14 cellular contexts compared by ENCODE assay signal in the genomic region with DNA sequence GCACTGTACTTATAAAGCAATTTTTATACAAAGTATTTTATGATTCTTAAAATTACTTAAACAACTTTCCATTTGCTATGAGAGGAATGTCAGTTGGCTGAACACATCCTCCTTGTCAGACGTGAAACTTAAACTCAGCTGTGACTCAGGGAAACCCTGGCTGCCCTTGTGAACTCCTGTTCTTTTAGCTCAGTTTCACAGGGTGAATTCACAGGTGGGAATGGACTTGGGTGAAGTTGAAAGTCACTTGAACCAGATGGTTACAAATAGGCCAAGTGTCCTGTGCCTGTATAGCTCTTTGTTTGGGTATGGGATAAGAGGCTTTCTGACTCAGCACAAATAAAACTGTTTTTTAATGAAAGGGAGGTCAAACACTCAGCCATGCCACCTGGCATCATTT.
DNase-seq lines count a peak whose midpoint lies in the region; FAIRE-seq and TF ChIP-seq lines count a peak whose summit lies in the region.
"Had no signal": no experiment of that assay in that cellular context is flagged by ENCODE, and none has a peak within 500 bp of the region (broad histone marks: within the 10 kb centered on the region; RNA-seq: fewer than 3 reads in every experiment).

No MANE protein-coding gene starts in this region.

- H3K9ac ChIP-seq in mesenchymal stem cell (ENCODE audit: low read length), result no peak overlapping the region
- H3K9ac ChIP-seq: BLaER1 treated with 17β-estradiol and CSF1 and Interleukin-3, amounts not matched to agents 10 nM and 100 nM had no signal

- H3K14ac ChIP-seq in mesenchymal stem cell (ENCODE audit: low read length in 2 of 2), result no peak overlapping the region

- peak; percentile 22 for DNase-seq in AG08396 (ENCODE audit: low spot score)
- DNase-seq in M059J (ENCODE audit: low read depth), result peak; percentile 73
- peak; percentile 50 for DNase-seq in bronchial epithelial cell (ENCODE audit: low read depth)
- peak; percentile 37 for DNase-seq in mesenchymal stem cell
- no peak for DNase-seq in NCI-H526 treated with DMSO at 0.1 percent for 48 hours (lab: John Stamatoyannopoulos, UW)
- no peak for DNase-seq in NCI-H82 treated with DMSO at 0.1 percent for 48 hours (lab: John Stamatoyannopoulos, UW; ENCODE audit: unreplicated experiment)
- no peak for DNase-seq in NCI-H1436 treated with DMSO at 0.1 percent for 48 hours (lab: John Stamatoyannopoulos, UW)
- DNase-seq in HEK293T (ENCODE audit: extremely low spot score), result no peak
- DNase-seq: head of caudate nucleus, Kasumi-1, SW 1271 had no signal

- H3K27me3 ChIP-seq in bronchial epithelial cell (ENCODE audit: control insufficient read depth, insufficient read depth, low read length) (no peaks in the 10 kb centered on the region), mesenchymal stem cell (ENCODE audit: control insufficient read depth in 1 of 2, insufficient read depth in 1 of 2, low read length in 2 of 2) (no peaks in the 10 kb centered on the region)

- H2AK5ac ChIP-seq in mesenchymal stem cell (ENCODE audit: low read length, severe bottlenecking), result no peak overlapping the region

- H4K8ac ChIP-seq in mesenchymal stem cell (ENCODE audit: low read length), result no peak overlapping the region

- H2BK12ac ChIP-seq in mesenchymal stem cell (ENCODE audit: low read length in 2 of 2), result no peak overlapping the region

- no peak overlapping the region for H3K23ac ChIP-seq in mesenchymal stem cell (ENCODE audit: low read length in 2 of 2)

- peaks cover 11% of the 10 kb centered on the region for H3K9me3 ChIP-seq in mesenchymal stem cell (ENCODE audit: control insufficient read depth, low read length)
- H3K9me3 ChIP-seq: prostate gland, thoracic aorta had no signal

- H3K36me3 ChIP-seq in bronchial epithelial cell (ENCODE audit: control insufficient read depth, insufficient read depth, low read length) (no peaks in the 10 kb centered on the region), mesenchymal stem cell (ENCODE audit: control insufficient read depth in 1 of 2, insufficient read depth in 2 of 2, low read depth in 1 of 2, low read length in 2 of 2) (no peaks in the 10 kb centered on the region)
- H3K36me3 ChIP-seq: BLaER1 treated with 17β-estradiol and CSF1 and Interleukin-3, amounts not matched to agents 10 nM and 100 nM; prostate gland; thoracic aorta had no signal

- no peak for FAIRE-seq in bronchial epithelial cell (lab: Jason Lieb, UNC)

- no peak overlapping the region for H4K91ac ChIP-seq in mesenchymal stem cell (ENCODE audit: low read length)

- no peak for TF ChIP-seq CTCF in bronchial epithelial cell (IDR thresholded peaks at IDR 0.05; ENCODE audit: insufficient read depth, low read length, severe bottlenecking)

- H3K4me1 ChIP-seq in mesenchymal stem cell (ENCODE audit: control insufficient read depth, insufficient read depth, low read depth, low read length), result no peaks in the 10 kb centered on the region
- H3K4me1 ChIP-seq: BLaER1 treated with 17β-estradiol and CSF1 and Interleukin-3, amounts not matched to agents 10 nM and 100 nM; prostate gland had no signal

- no peak overlapping the region for H3K4ac ChIP-seq in mesenchymal stem cell (ENCODE audit: low read depth in 1 of 2, low read length in 2 of 2)

- H3K4me3 ChIP-seq in bronchial epithelial cell (ENCODE audit: low read depth, low read length) (no peak overlapping the region), mesenchymal stem cell (ENCODE audit: insufficient read depth in 1 of 2, low read depth in 1 of 2, low read length in 2 of 2) (no peak overlapping the region)
- H3K4me3 ChIP-seq: BLaER1 treated with 17β-estradiol and CSF1 and Interleukin-3, amounts not matched to agents 10 nM and 100 nM; prostate gland; thoracic aorta had no signal

- H2BK5ac ChIP-seq in mesenchymal stem cell (ENCODE audit: low read depth, low read length, poor library complexity, severe bottlenecking), result no peak overlapping the region

- H3K79me1 ChIP-seq in mesenchymal stem cell (replicated peaks; ENCODE audit: low read length, poor library complexity, severe bottlenecking), result no peaks in the 10 kb centered on the region

- POLR2A ChIA-PET in HEK293T (lab: Yijun Ruan, JAX), result interaction anchor here (0.5 kb wide), 1 partner anchor 39 kb away, joined by 3 read pairs; no protein-coding TSS in a partner anchor

- CTCF ChIA-PET in HEK293T (lab: Yijun Ruan, JAX), result no interaction called here

- no peak overlapping the region for H3K27ac ChIP-seq in mesenchymal stem cell (ENCODE audit: low read length, poor library complexity, severe bottlenecking)
- H3K27ac ChIP-seq: BLaER1 treated with 17β-estradiol and CSF1 and Interleukin-3, amounts not matched to agents 10 nM and 100 nM; prostate gland had no signal

- no peak overlapping the region for H3K4me2 ChIP-seq in mesenchymal stem cell (ENCODE audit: low read length, poor library complexity, severe bottlenecking)
- H3K4me2 ChIP-seq: BLaER1 treated with 17β-estradiol and CSF1 and Interleukin-3, amounts not matched to agents 10 nM and 100 nM had no signal

- WGBS in mesenchymal stem cell, result 0% methylated on average over 1 of the region's 1 CpG

- no peak overlapping the region for H3K18ac ChIP-seq in mesenchymal stem cell (ENCODE audit: low read depth in 1 of 2, low read length in 2 of 2)

- no peak overlapping the region for H2BK15ac ChIP-seq in mesenchymal stem cell (ENCODE audit: low read depth, poor library complexity, severe bottlenecking)

- H2BK120ac ChIP-seq in mesenchymal stem cell (ENCODE audit: low read depth, low read length), result no peak overlapping the region

- H2AFZ ChIP-seq in mesenchymal stem cell (ENCODE audit: low read depth, low read length), result no peak overlapping the region

TF ChIP-seq in HEK293T, 16 proteins besides CTCF, POLR2A, EP300 and RAD21:
- no peak for TF ChIP-seq TARDBP (IDR thresholded peaks at IDR 0.05)
- no peak for TF ChIP-seq FOXK2 (IDR thresholded peaks at IDR 0.05)
- TF ChIP-seq HDGF (IDR thresholded peaks at IDR 0.05; ENCODE audit: borderline replicate concordance), result no peak
- TF ChIP-seq FOXA1 (IDR thresholded peaks at IDR 0.05), result no peak
TF ChIP-seq in HEK293T: peak in this region for 0.

Comparison
In these comparisons a context has a peak if more than half of its experiments do, and no peak if none do; other contexts are left out.
1. DNase-seq: peak in AG08396 (single experiment), M059J (single experiment), bronchial epithelial cell (single experiment) and mesenchymal stem cell (single experiment); none in NCI-H526 treated with DMSO at 0.1 percent for 48 hours (single experiment), NCI-H82 treated with DMSO at 0.1 percent for 48 hours (single experiment), NCI-H1436 treated with DMSO at 0.1 percent for 48 hours (single experiment) and HEK293T (single experiment).